ENCODE assay signal across 24 cellular contexts in the genomic region with DNA sequence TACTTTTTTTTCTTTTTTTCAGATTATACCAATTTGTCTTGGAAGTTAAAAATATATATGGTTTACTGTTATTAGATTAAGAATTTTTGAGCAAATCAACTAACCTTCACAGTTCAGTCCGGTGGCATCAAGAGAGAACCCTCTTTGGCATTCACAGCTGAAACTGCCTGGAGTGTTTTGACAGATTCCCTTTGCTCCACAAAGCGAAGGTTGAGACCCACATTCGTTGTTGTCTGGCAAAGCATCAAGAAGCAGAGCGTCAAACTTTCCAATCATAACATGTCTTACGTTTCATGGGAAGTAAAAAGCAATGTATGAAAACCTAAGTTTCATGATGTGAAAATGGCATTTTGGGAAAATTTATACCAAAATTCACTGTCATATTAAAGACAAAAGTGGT.
"Had no signal": no experiment of that assay in that cellular context is flagged by ENCODE, and none has a peak within 500 bp of the region (broad histone marks: within the 10 kb centered on the region; RNA-seq: fewer than 3 reads in every experiment).

No MANE protein-coding gene starts in this region.

- ATAC-seq: left cardiac atrium; left lobe of liver; natural killer cell; pancreas; right cardiac atrium; sciatic nerve; stimulated activated effector memory CD8-positive, alpha-beta T cell treated with anti-CD3 and anti-CD28 coated beads, Interleukin-12 subunit alpha, Interleukin-12 subunit beta, amount 100 ng/mL, for 72 hours had no signal

- H3K9me3 ChIP-seq: pancreas, prostate gland, spleen, suprapubic skin, thoracic aorta, tibial artery, uterus had no signal

- H3K36me3 ChIP-seq: pancreas, prostate gland, suprapubic skin, thoracic aorta, tibial artery, uterus had no signal

- H3K4me1 ChIP-seq: pancreas, prostate gland, spleen, suprapubic skin, tibial artery, uterus had no signal

- DNase-seq: hippocampal formation; kidney glomerular epithelial cell; left cardiac atrium; mesendoderm; naive B cell; natural killer cell; nephron progenitor cell; pancreas; posterior cingulate gyrus; retina; right cardiac atrium; spleen; stimulated activated CD4-positive, alpha-beta T cell treated with anti-CD3 and anti-CD28 coated beads, Interleukin-4, amount 100 ng/mL, for 24 hours; stimulated activated naive CD4-positive, alpha-beta T cell; tibial artery; uterus had no signal

- H3K4me3 ChIP-seq: lung, pancreas, prostate gland, skin epidermis, spleen, suprapubic skin, thoracic aorta, tibial artery, uterus had no signal

- H3K27me3 ChIP-seq: pancreas, spleen, suprapubic skin, tibial artery, uterus had no signal

- H3K27ac ChIP-seq: pancreas, prostate gland, skin epidermis, spleen, suprapubic skin, thoracic aorta, tibial artery, uterus had no signal
